Comparison of ENCODE assay signal across 14 cellular contexts in the genomic region with DNA sequence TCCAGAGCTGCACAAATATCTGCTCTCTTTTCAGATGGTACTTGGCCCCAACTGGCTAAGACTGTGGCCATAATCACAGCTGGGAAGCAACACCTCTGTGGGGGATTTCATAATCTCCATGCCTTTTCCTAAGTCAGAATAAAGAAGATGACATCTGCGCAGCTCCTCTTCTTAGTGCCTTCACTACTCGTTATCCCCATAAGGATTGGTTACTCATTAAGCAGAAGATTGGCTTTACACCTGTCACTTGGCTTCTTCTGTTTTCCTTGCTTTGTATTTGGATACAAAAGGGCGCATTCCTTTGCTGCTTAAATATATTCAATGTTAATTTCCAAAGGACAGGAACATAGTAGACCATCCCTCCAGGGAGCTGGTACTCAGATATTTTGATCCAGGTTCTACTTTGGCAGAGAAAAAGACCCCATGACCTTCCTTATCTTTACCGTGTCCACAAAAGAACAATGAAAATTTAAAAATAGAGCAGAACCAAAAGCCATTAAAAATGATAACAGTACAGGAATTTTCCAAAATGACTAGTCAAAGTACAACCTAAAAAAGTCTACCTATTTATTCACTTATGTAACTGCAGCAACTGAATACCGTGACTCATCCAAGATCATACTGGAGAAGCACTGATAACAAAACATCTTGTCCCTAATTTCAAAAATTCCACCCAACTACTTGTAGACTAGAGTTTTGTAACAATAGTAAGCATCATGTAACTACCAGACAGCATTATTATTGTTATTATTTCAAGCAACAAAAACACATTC.
A peak's percentile ranks its signal among the peaks of the same experiment; 100 is the strongest.
DNase-seq lines count a peak whose midpoint lies in the region; ATAC-seq and TF ChIP-seq lines count a peak whose summit lies in the region.
"Had no signal": no experiment of that assay in that cellular context is flagged by ENCODE, and none has a peak within 500 bp of the region (broad histone marks: within the 10 kb centered on the region; RNA-seq: fewer than 3 reads in every experiment).

No MANE protein-coding gene starts in this region.

- no peak overlapping the region for H3K4me3 ChIP-seq in left ventricle myocardium inferior
- H3K4me3 ChIP-seq in neural progenitor cell: no peak overlapping the region
- H3K4me3 ChIP-seq: GM12878 had no signal

- H3K4me1 Mint-ChIP-seq in neural progenitor cell: peaks cover 10% of the 10 kb centered on the region
- H3K4me1 Mint-ChIP-seq: CD8-positive, alpha-beta memory T cell had no signal

- peaks cover 11% of the 10 kb centered on the region for H3F3A ChIP-seq in neural progenitor cell (ENCODE audit: low read depth)

- H3K36me3 ChIP-seq in left ventricle myocardium inferior: no peaks in the 10 kb centered on the region
- H3K36me3 ChIP-seq in neural progenitor cell: no peaks in the 10 kb centered on the region

- H3K27me3 ChIP-seq in left ventricle myocardium inferior (ENCODE audit: low read depth) (no peaks in the 10 kb centered on the region), neural progenitor cell (no peaks in the 10 kb centered on the region)

- no peak overlapping the region for H3K4me3 Mint-ChIP-seq in neural progenitor cell
- H3K4me3 Mint-ChIP-seq: CD8-positive, alpha-beta memory T cell had no signal

- DNase-seq in DMS53 (lab: John Stamatoyannopoulos, UW) (peak; percentile 21), DMS53 treated with DMSO at 0.1 percent for 48 hours (lab: John Stamatoyannopoulos, UW; ENCODE audit: unreplicated experiment) (no peak), NCI-H82 treated with DMSO at 0.1 percent for 48 hours (lab: John Stamatoyannopoulos, UW; ENCODE audit: unreplicated experiment) (peak; percentile 64), left ventricle myocardium inferior (no peak), neural progenitor cell (ENCODE audit: low spot score) (peak; percentile 47)
- DNase-seq in activated CD4-positive, alpha-beta T cell treated with anti-CD3 and anti-CD28 coated beads for 1 hour: no peak
- DNase-seq: CD8-positive, alpha-beta memory T cell; DMS79; HCEC 1CT had no signal

- H3K36me3 Mint-ChIP-seq in neural progenitor cell: no peaks in the 10 kb centered on the region
- H3K36me3 Mint-ChIP-seq: CD8-positive, alpha-beta memory T cell had no signal

- peak overlapping the region; percentile 78 for H3K27ac ChIP-seq in left ventricle myocardium inferior (replicated peaks)
- H3K27ac ChIP-seq in neural progenitor cell: no peak overlapping the region
- H3K27ac ChIP-seq: 22Rv1, HL-60 had no signal

- intact Hi-C loops in left ventricle myocardium inferior (cut with micrococcal nuclease): no loop called here

- peaks cover 2% of the 10 kb centered on the region for H3K9me3 Mint-ChIP-seq in neural progenitor cell
- H3K9me3 Mint-ChIP-seq: CD8-positive, alpha-beta memory T cell had no signal

- no peak for TF ChIP-seq CTCF in left ventricle myocardium inferior (IDR thresholded peaks at IDR 0.05; ENCODE audit: borderline replicate concordance)
- TF ChIP-seq CTCF in neural progenitor cell (IDR thresholded peaks at IDR 0.05): no peak

- H3K4me2 ChIP-seq in neural progenitor cell: peak overlapping the region; percentile 39

- H4K20me1 ChIP-seq in neural progenitor cell (ENCODE audit: low read depth): no peaks in the 10 kb centered on the region

- no peaks in the 10 kb centered on the region for H3K9me3 ChIP-seq in left ventricle myocardium inferior (replicated peaks)
- H3K9me3 ChIP-seq in neural progenitor cell (ENCODE audit: low read depth): peaks cover 4% of the 10 kb centered on the region

- H3K4me1 ChIP-seq in left ventricle myocardium inferior: peaks cover 10% of the 10 kb centered on the region
- H3K4me1 ChIP-seq in neural progenitor cell: peaks cover 24% of the 10 kb centered on the region

- no peak overlapping the region for H3K27ac Mint-ChIP-seq in neural progenitor cell
- H3K27ac Mint-ChIP-seq: CD8-positive, alpha-beta memory T cell had no signal

- ATAC-seq in HG03108 (IDR thresholded peaks at IDR 0.05; ENCODE audit: unreplicated experiment) (no peak), GM18498 (IDR thresholded peaks at IDR 0.05; ENCODE audit: unreplicated experiment) (no peak)
- ATAC-seq: GM12878 had no signal

- no peak overlapping the region for H3K9ac ChIP-seq in neural progenitor cell

- no peaks in the 10 kb centered on the region for H3K79me2 ChIP-seq in neural progenitor cell (ENCODE audit: low read depth)

- peaks cover 3% of the 10 kb centered on the region for H3K27me3 Mint-ChIP-seq in neural progenitor cell (ENCODE audit: insufficient read depth, low read depth)

- H2AFZ ChIP-seq in neural progenitor cell (replicated peaks): no peak overlapping the region

Comparison
In these comparisons a context has a peak if more than half of its experiments do, and no peak if none do; other contexts are left out.
1. DNase-seq: peak in DMS53 (single experiment), NCI-H82 treated with DMSO at 0.1 percent for 48 hours (single experiment) and neural progenitor cell (single experiment); none in DMS53 treated with DMSO at 0.1 percent for 48 hours (single experiment), left ventricle myocardium inferior (single experiment) and activated CD4-positive, alpha-beta T cell treated with anti-CD3 and anti-CD28 coated beads for 1 hour (single experiment).